13 cellular contexts compared by ENCODE assay signal in genomic region chr22:30889996-30890480, GRCh38.
DNase-seq lines count a peak whose midpoint lies in the region; ATAC-seq and TF ChIP-seq lines count a peak whose summit lies in the region.
"Had no signal": no experiment of that assay in that cellular context is flagged by ENCODE, and none has a peak within 500 bp of the region (broad histone marks: within the 10 kb centered on the region; RNA-seq: fewer than 3 reads in every experiment).

No MANE protein-coding gene starts in this region.

- no CpG with 5 or more reads among the region's 9 CpGs for WGBS in neuronal stem cell (ENCODE audit: extremely low coverage in 2 of 2, insufficient read length in 2 of 2, insufficient replicate concordance in 1 of 2), 2 donors

- H3K4ac ChIP-seq in neuronal stem cell (ENCODE audit: low read length), result no peak overlapping the region

- no peak overlapping the region for H2AFZ ChIP-seq in neuronal stem cell (ENCODE audit: low read length)

- no peak overlapping the region for H3K18ac ChIP-seq in neuronal stem cell (ENCODE audit: low read length)

- no peak overlapping the region for H2BK120ac ChIP-seq in neuronal stem cell (ENCODE audit: low read depth, low read length)

- no peaks in the 10 kb centered on the region for H3K79me1 ChIP-seq in neuronal stem cell (ENCODE audit: low read depth, low read length)

- peaks cover 19% of the 10 kb centered on the region for H3K4me1 Mint-ChIP-seq in activated T-cell treated with anti-CD3 and anti-CD28 coated beads, Interleukin-2, amount 50 U/mL, for 24 hours (ENCODE audit: low read depth)
- peaks cover 30% of the 10 kb centered on the region for H3K4me1 Mint-ChIP-seq in T-helper 17 cell

- H3K4me3 ChIP-seq in neuronal stem cell (ENCODE audit: low read length in 2 of 2), result no peak overlapping the region
- no peak overlapping the region for H3K4me3 ChIP-seq in upper lobe of right lung
- no peak overlapping the region for H3K4me3 ChIP-seq in brain microvascular endothelial cell (ENCODE audit: low read depth, low read length)
- H3K4me3 ChIP-seq: A549 had no signal

- peak overlapping the region; percentile 6 for H2BK5ac ChIP-seq in neuronal stem cell (ENCODE audit: low read length)

- no peak overlapping the region for H2BK15ac ChIP-seq in neuronal stem cell (ENCODE audit: low read length)

- no peak overlapping the region for H3K9ac ChIP-seq in neuronal stem cell (ENCODE audit: low read depth, low read length, poor library complexity)

- no peak overlapping the region for H3K14ac ChIP-seq in neuronal stem cell (ENCODE audit: low read length)

- no peak overlapping the region for H4K91ac ChIP-seq in neuronal stem cell (ENCODE audit: low read depth, low read length, poor library complexity)

- peak overlapping the region; percentile 58 for H3K23ac ChIP-seq in neuronal stem cell (ENCODE audit: low read depth, low read length, poor library complexity)

- no peak overlapping the region for H3K27ac Mint-ChIP-seq in activated T-cell treated with anti-CD3 and anti-CD28 coated beads, Interleukin-2, amount 50 U/mL, for 24 hours
- peak overlapping the region; percentile 53 for H3K27ac Mint-ChIP-seq in T-helper 17 cell

- H3K27me3 Mint-ChIP-seq in activated T-cell treated with anti-CD3 and anti-CD28 coated beads, Interleukin-2, amount 50 U/mL, for 24 hours, result no peaks in the 10 kb centered on the region
- no peaks in the 10 kb centered on the region for H3K27me3 Mint-ChIP-seq in T-helper 17 cell

- peak; percentile 11 for DNase-seq in activated T-cell treated with anti-CD3 and anti-CD28 coated beads, Interleukin-2, amount 50 U/mL, for 1 hour
- no peak for DNase-seq in activated T-cell treated with anti-CD3 and anti-CD28 coated beads, Interleukin-2, amount 50 U/mL, for 24 hours
- no peak for DNase-seq in T-helper 17 cell
- DNase-seq in neuronal stem cell (ENCODE audit: low spot score), result no peak
- DNase-seq in upper lobe of right lung, result peak; percentile 41
- DNase-seq in brain microvascular endothelial cell, result no peak
- DNase-seq in HT-29 (ENCODE audit: low spot score), result no peak
- DNase-seq: GF-D8, NCI-H226, NCI-H524 treated with DMSO at 0.1 percent for 48 hours had no signal

- no peak overlapping the region for H4K8ac ChIP-seq in neuronal stem cell (ENCODE audit: low read depth, low read length)

- peak overlapping the region; percentile 39 for H2AK5ac ChIP-seq in neuronal stem cell (ENCODE audit: low read depth, low read length)

- no peak overlapping the region for H3K27ac ChIP-seq in neuronal stem cell (replicated peaks; ENCODE audit: low read length)
- no peak overlapping the region for H3K27ac ChIP-seq in upper lobe of right lung
- H3K27ac ChIP-seq in brain microvascular endothelial cell, result no peak overlapping the region
- H3K27ac ChIP-seq: C4-2B had no signal

- H3K36me3 ChIP-seq in neuronal stem cell (replicated peaks in 1 of 2; ENCODE audit: control insufficient read depth in 2 of 2, insufficient read depth in 2 of 2, low read length in 2 of 2) (peaks cover 0 to 9% of the 10 kb centered on the region in 2 donors), upper lobe of right lung (no peaks in the 10 kb centered on the region), brain microvascular endothelial cell (replicated peaks) (no peaks in the 10 kb centered on the region)

- no peaks in the 10 kb centered on the region for H3K9me3 ChIP-seq in T-helper 17 cell (ENCODE audit: control insufficient read depth, low read length, poor library complexity, severe bottlenecking)
- no peaks in the 10 kb centered on the region for H3K9me3 ChIP-seq in neuronal stem cell (replicated peaks in 1 of 2; ENCODE audit: control insufficient read depth in 2 of 2, insufficient read depth in 1 of 2, low read depth in 1 of 2, low read length in 2 of 2)
- H3K9me3 ChIP-seq in upper lobe of right lung, result no peaks in the 10 kb centered on the region
- H3K9me3 ChIP-seq: A549 had no signal

- no peak overlapping the region for H3K4me3 Mint-ChIP-seq in activated T-cell treated with anti-CD3 and anti-CD28 coated beads, Interleukin-2, amount 50 U/mL, for 24 hours
- peak overlapping the region; percentile 69 for H3K4me3 Mint-ChIP-seq in T-helper 17 cell

- H3K4me2 ChIP-seq in neuronal stem cell (ENCODE audit: insufficient read depth, low read length, poor library complexity, severe bottlenecking), result no peak overlapping the region
- H3K4me2 ChIP-seq: A549 had no signal

- intact Hi-C loops in upper lobe of right lung (cut with DNase I), result loop anchor here (10.0 kb wide), 1 partner anchor 125 kb away; no protein-coding TSS in a partner anchor

- in situ Hi-C loops in brain microvascular endothelial cell (cut with HindIII; ENCODE audit: low pct_ligation_motif_present, low sequenced_read_pairs), result no loop called here

- H3K4me1 ChIP-seq in neuronal stem cell (ENCODE audit: control insufficient read depth in 2 of 2, insufficient read depth in 1 of 2, low read depth in 1 of 2, low read length in 2 of 2), result no peaks in the 10 kb centered on the region
- H3K4me1 ChIP-seq in upper lobe of right lung, result no peaks in the 10 kb centered on the region
- H3K4me1 ChIP-seq: A549 had no signal

- H2BK12ac ChIP-seq in neuronal stem cell (ENCODE audit: low read length), result no peak overlapping the region

- H3K36me3 Mint-ChIP-seq in activated T-cell treated with anti-CD3 and anti-CD28 coated beads, Interleukin-2, amount 50 U/mL, for 24 hours (ENCODE audit: low read depth), result peaks cover 11% of the 10 kb centered on the region
- H3K36me3 Mint-ChIP-seq in T-helper 17 cell (ENCODE audit: low read depth), result no peaks in the 10 kb centered on the region

- TF ChIP-seq CTCF in upper lobe of right lung (IDR thresholded peaks at IDR 0.05) (no peak), brain microvascular endothelial cell (IDR thresholded peaks at IDR 0.05; ENCODE audit: low read depth, low read length, missing control alignments) (no peak)

- ATAC-seq in T-helper 17 cell (no peak), upper lobe of right lung (no peak), HG02642 (IDR thresholded peaks at IDR 0.05; ENCODE audit: poor library complexity, unreplicated experiment) (no peak)

- H3K27me3 ChIP-seq in neuronal stem cell (ENCODE audit: control insufficient read depth in 3 of 3, insufficient read depth in 3 of 3, low read depth in 1 of 3, low read length in 3 of 3) (no peaks in the 10 kb centered on the region), upper lobe of right lung (no peaks in the 10 kb centered on the region), brain microvascular endothelial cell (replicated peaks) (no peaks in the 10 kb centered on the region)

- H3K9me3 Mint-ChIP-seq in activated T-cell treated with anti-CD3 and anti-CD28 coated beads, Interleukin-2, amount 50 U/mL, for 24 hours, result no peaks in the 10 kb centered on the region

Comparison
In these comparisons a context has a peak if more than half of its experiments do, and no peak if none do; other contexts are left out.
1. DNase-seq: peak in activated T-cell treated with anti-CD3 and anti-CD28 coated beads, Interleukin-2, amount 50 U/mL, for 1 hour (single experiment) and upper lobe of right lung (single experiment); none in activated T-cell treated with anti-CD3 and anti-CD28 coated beads, Interleukin-2, amount 50 U/mL, for 24 hours (single experiment), T-helper 17 cell (0 of 3), neuronal stem cell (single experiment), brain microvascular endothelial cell (single experiment) and HT-29 (single experiment).